ENCODE assay signal across 16 cellular contexts in genomic region chr2:105739408-105739807, GRCh38. TPM values are rescaled to one million over a fixed set of nuclear protein-coding genes. Genes with fewer than 3 reads are reported as not detected.
DNase-seq lines count a peak whose midpoint lies in the region; ATAC-seq and TF ChIP-seq lines count a peak whose summit lies in the region.
"Had no signal": no experiment of that assay in that cellular context is flagged by ENCODE, and none has a peak within 500 bp of the region (broad histone marks: within the 10 kb centered on the region; RNA-seq: fewer than 3 reads in every experiment).

No MANE protein-coding gene starts in this region.

- no peaks in the 10 kb centered on the region for H3K79me2 ChIP-seq in mammary epithelial cell (ENCODE audit: insufficient read depth, low read length)

- in situ Hi-C loops in mammary epithelial cell (cut with MboI; ENCODE audit: low sequenced_read_pairs in 2 of 2), result loop anchor here in 1 of 2 donors (25.0 kb wide), 1 partner anchor 152 kb away; no protein-coding TSS in a partner anchor

- no peaks in the 10 kb centered on the region for H3K27me3 Mint-ChIP-seq in activated CD8-positive, alpha-beta memory T cell treated with anti-CD3 and anti-CD28 coated beads, Interleukin-2, amount 10 ng/mL, durations not matched to agents 7 days and 5 days
- peaks cover 1% of the 10 kb centered on the region for H3K27me3 Mint-ChIP-seq in IgD-negative memory B cell
- no peaks in the 10 kb centered on the region for H3K27me3 Mint-ChIP-seq in activated T-helper 17 cell treated with anti-CD3 and anti-CD28 coated beads, Interleukin-2, amount 50 U/mL, for 72 hours
- no peaks in the 10 kb centered on the region for H3K27me3 Mint-ChIP-seq in naive thymus-derived CD8-positive, alpha-beta T cell

- H3K4me3 ChIP-seq in mammary epithelial cell (replicated peaks in 1 of 3; ENCODE audit: insufficient read depth in 1 of 3, low read depth in 2 of 3, low read length in 3 of 3), result no peak overlapping the region

- peak overlapping the region; percentile 93 for H3K27ac Mint-ChIP-seq in activated CD8-positive, alpha-beta memory T cell treated with anti-CD3 and anti-CD28 coated beads, Interleukin-2, amount 10 ng/mL, durations not matched to agents 7 days and 5 days
- H3K27ac Mint-ChIP-seq in IgD-negative memory B cell, result peak overlapping the region in 1 of 3 donors; percentile 3
- peak overlapping the region; percentile 88 for H3K27ac Mint-ChIP-seq in activated T-helper 17 cell treated with anti-CD3 and anti-CD28 coated beads, Interleukin-2, amount 50 U/mL, for 72 hours
- H3K27ac Mint-ChIP-seq in naive thymus-derived CD8-positive, alpha-beta T cell, result peak overlapping the region; percentile 87 to 99 (median 96)
- H3K27ac Mint-ChIP-seq: nephron progenitor cell had no signal

- no peak overlapping the region for H2AFZ ChIP-seq in mammary epithelial cell (ENCODE audit: low read depth, low read length)

- no peak overlapping the region for H3K4me2 ChIP-seq in mammary epithelial cell (ENCODE audit: insufficient read depth, low read depth, low read length)

- CTCF ChIA-PET in activated CD8-positive, alpha-beta memory T cell treated with anti-CD3 and anti-CD28 coated beads, Interleukin-2, amount 10 ng/mL, durations not matched to agents 7 days and 5 days (lab: Charles Lee), result interaction anchor here (1.3 kb wide), 1 partner anchor 48 kb away, joined by 3 read pairs; no protein-coding TSS in a partner anchor
- CTCF ChIA-PET in mammary epithelial cell (lab: Charles Lee; ENCODE audit: low non-redundant PET), result no interaction called here

- no peaks in the 10 kb centered on the region for H4K20me1 ChIP-seq in mammary epithelial cell (ENCODE audit: insufficient read depth, low read length)

- intact Hi-C loops in mammary epithelial cell (cut with micrococcal nuclease), result no loop called here

- peak overlapping the region; percentile 51 for H3K4me3 Mint-ChIP-seq in activated CD8-positive, alpha-beta memory T cell treated with anti-CD3 and anti-CD28 coated beads, Interleukin-2, amount 10 ng/mL, durations not matched to agents 7 days and 5 days
- peak overlapping the region in 3 of 4 donors; percentile 2 to 48 (median 5) for H3K4me3 Mint-ChIP-seq in IgD-negative memory B cell
- peak overlapping the region; percentile 88 for H3K4me3 Mint-ChIP-seq in activated T-helper 17 cell treated with anti-CD3 and anti-CD28 coated beads, Interleukin-2, amount 50 U/mL, for 72 hours
- H3K4me3 Mint-ChIP-seq in naive thymus-derived CD8-positive, alpha-beta T cell, result peak overlapping the region; percentile 64 to 89 (median 78)
- H3K4me3 Mint-ChIP-seq: nephron progenitor cell had no signal

- H3K9me3 ChIP-seq in mammary epithelial cell (replicated peaks; ENCODE audit: insufficient read depth, low read length), result no peaks in the 10 kb centered on the region

- ATAC-seq in activated CD8-positive, alpha-beta memory T cell treated with anti-CD3 and anti-CD28 coated beads, Interleukin-2, amount 10 ng/mL, durations not matched to agents 7 days and 5 days, result no peak
- ATAC-seq in activated T-helper 17 cell treated with anti-CD3 and anti-CD28 coated beads, Interleukin-2, amount 50 U/mL, for 72 hours (replicated peaks), result peak; percentile 31
- ATAC-seq in naive thymus-derived CD8-positive, alpha-beta T cell, result peak in 1 of 2 donors; percentile 1
- no peak for ATAC-seq in HG03432 (IDR thresholded peaks at IDR 0.05; ENCODE audit: unreplicated experiment)
- ATAC-seq in esophagus mucosa, result no peak
- ATAC-seq: left lobe of liver, Right ventricle myocardium inferior had no signal

- H3K36me3 Mint-ChIP-seq in activated CD8-positive, alpha-beta memory T cell treated with anti-CD3 and anti-CD28 coated beads, Interleukin-2, amount 10 ng/mL, durations not matched to agents 7 days and 5 days, result peaks cover 15% of the 10 kb centered on the region
- H3K36me3 Mint-ChIP-seq in IgD-negative memory B cell, result peaks cover 3% of the 10 kb centered on the region
- H3K36me3 Mint-ChIP-seq in activated T-helper 17 cell treated with anti-CD3 and anti-CD28 coated beads, Interleukin-2, amount 50 U/mL, for 72 hours (ENCODE audit: low read depth), result peaks cover 7% of the 10 kb centered on the region
- no peaks in the 10 kb centered on the region for H3K36me3 Mint-ChIP-seq in naive thymus-derived CD8-positive, alpha-beta T cell

- H3K27me3 ChIP-seq in mammary epithelial cell (ENCODE audit: insufficient read depth, low read length), result no peaks in the 10 kb centered on the region

- dilution Hi-C loops in mammary epithelial cell (cut with HindIII; ENCODE audit: low sequenced_read_pairs), result no loop called here

- H3K4me1 ChIP-seq in mammary epithelial cell (ENCODE audit: insufficient read depth, low read length), result peaks cover 28% of the 10 kb centered on the region

- TF ChIP-seq CTCF in mammary epithelial cell (conservative IDR thresholded peaks at IDR 0.05 in 1 of 2, IDR thresholded peaks at IDR 0.05 in 1 of 2; ENCODE audit: extremely low read depth in 1 of 2, insufficient read depth in 1 of 2, low read depth in 1 of 2, low read length in 2 of 2), result no peak

- 61% methylated on average over 8 of the region's 8 CpGs for WGBS in mammary epithelial cell (ENCODE audit: low coverage, missing lambda C conversion rate)

- no peaks in the 10 kb centered on the region for H3K9me3 Mint-ChIP-seq in activated CD8-positive, alpha-beta memory T cell treated with anti-CD3 and anti-CD28 coated beads, Interleukin-2, amount 10 ng/mL, durations not matched to agents 7 days and 5 days (ENCODE audit: low read depth)
- peaks cover 0 to 3% (median 0%) of the 10 kb centered on the region in 3 donors for H3K9me3 Mint-ChIP-seq in IgD-negative memory B cell
- H3K9me3 Mint-ChIP-seq in activated T-helper 17 cell treated with anti-CD3 and anti-CD28 coated beads, Interleukin-2, amount 50 U/mL, for 72 hours, result no peaks in the 10 kb centered on the region
- peaks cover 0 to 10% (median 0%) of the 10 kb centered on the region in 9 donors for H3K9me3 Mint-ChIP-seq in naive thymus-derived CD8-positive, alpha-beta T cell

- no peak overlapping the region for H3K27ac ChIP-seq in mammary epithelial cell (ENCODE audit: insufficient read depth, low read depth, low read length)

- H3K36me3 ChIP-seq in mammary epithelial cell (ENCODE audit: insufficient read depth, low read length), result no peaks in the 10 kb centered on the region

- POLR2A ChIA-PET in naive thymus-derived CD8-positive, alpha-beta T cell (lab: Charles Lee), result interaction anchor here (0.6 to 2.3 kb wide), 10 partner anchors 8 to 161 kb away, joined by 3 to 9 read pairs (median 4); no protein-coding TSS in a partner anchor

- H3K9ac ChIP-seq in mammary epithelial cell (ENCODE audit: insufficient read depth, low read length), result no peak overlapping the region

- no peak for DNase-seq in activated CD8-positive, alpha-beta memory T cell treated with anti-CD3 and anti-CD28 coated beads, Interleukin-2, amount 10 ng/mL, durations not matched to agents 7 days and 5 days
- no peak for DNase-seq in activated CD8-positive, alpha-beta memory T cell treated with anti-CD3 and anti-CD28 coated beads, Interleukin-2, amount 50 U/mL, for 48 hours
- no peak for DNase-seq in naive thymus-derived CD8-positive, alpha-beta T cell
- DNase-seq in mammary epithelial cell, result no peak
- DNase-seq: aorta; hypothalamus; MM.1S; nephron progenitor cell; retina; stimulated activated CD4-positive, alpha-beta T cell treated with anti-CD3 and anti-CD28 coated beads, Interleukin-2, amount 100 ng/mL, for 48 hours had no signal

- peaks cover 62% of the 10 kb centered on the region for H3K4me1 Mint-ChIP-seq in activated CD8-positive, alpha-beta memory T cell treated with anti-CD3 and anti-CD28 coated beads, Interleukin-2, amount 10 ng/mL, durations not matched to agents 7 days and 5 days
- H3K4me1 Mint-ChIP-seq in IgD-negative memory B cell, result peaks cover 13 to 28% (median 27%) of the 10 kb centered on the region in 3 donors
- H3K4me1 Mint-ChIP-seq in activated T-helper 17 cell treated with anti-CD3 and anti-CD28 coated beads, Interleukin-2, amount 50 U/mL, for 72 hours, result peaks cover 57% of the 10 kb centered on the region
- H3K4me1 Mint-ChIP-seq in naive thymus-derived CD8-positive, alpha-beta T cell, result peaks cover 48 to 88% (median 82%) of the 10 kb centered on the region in 4 donors

- BruUV-seq in mammary epithelial cell (replicated peaks; lab: Mats Ljungman, UMichigan), result no TSS peak

RNA-seq across cellular contexts. Expression of gene NCK2, which starts 5.3 kb away (rescaled TPM):
- total RNA-seq in activated CD8-positive, alpha-beta memory T cell treated with anti-CD3 and anti-CD28 coated beads, Interleukin-2, amount 10 ng/mL, durations not matched to agents 7 days and 5 days, result 10 to 100 TPM; 51.6 to 54.1 TPM
- polyA plus RNA-seq in IgD-negative memory B cell, result 19.6 TPM
- 10 to 100 TPM; 75.4 to 85.4 TPM for total RNA-seq in activated T-helper 17 cell treated with anti-CD3 and anti-CD28 coated beads, Interleukin-2, amount 50 U/mL, for 72 hours
- 100 to 1,000 TPM; 119 to 124 TPM for total RNA-seq in naive thymus-derived CD8-positive, alpha-beta T cell
- 100 to 1,000 TPM in 1 of 3 donors, 10 to 100 TPM in 2; 36.6 to 110 (median 67.8) TPM for polyA plus RNA-seq in naive thymus-derived CD8-positive, alpha-beta T cell
- total RNA-seq in esophagus mucosa, result 68.6 TPM
- 10 to 100 TPM; 49.2 to 73.2 TPM for total RNA-seq in mammary epithelial cell
- polyA plus RNA-seq in mammary epithelial cell, result 48.1 TPM
- 58.0 TPM for polyA minus RNA-seq in mammary epithelial cell

Comparison
In these comparisons a context has a peak if more than half of its experiments do, and no peak if none do; other contexts are left out.
1. H3K4me3 Mint-ChIP-seq: peak in every context shown above with its lines; median percentile 88 in activated T-helper 17 cell treated with anti-CD3 and anti-CD28 coated beads, Interleukin-2, amount 50 U/mL, for 72 hours; 78 in naive thymus-derived CD8-positive, alpha-beta T cell; 51 in activated CD8-positive, alpha-beta memory T cell treated with anti-CD3 and anti-CD28 coated beads, Interleukin-2, amount 10 ng/mL, durations not matched to agents 7 days and 5 days; 5 in IgD-negative memory B cell.